1 cellular context compared by ENCODE assay signal in genomic region chr13:61546413-61546812, GRCh38.
A peak's percentile ranks its signal among the peaks of the same experiment; 100 is the strongest.
TF ChIP-seq lines count a peak whose summit lies in the region.

No MANE protein-coding gene starts in this region.

TF ChIP-seq in SK-N-SH treated with all-trans-retinoic acid at 6 μM for 48 hours, 23 proteins besides CTCF, POLR2A, EP300 and RAD21 (continued from another document):
- TF ChIP-seq, protein P1, sequence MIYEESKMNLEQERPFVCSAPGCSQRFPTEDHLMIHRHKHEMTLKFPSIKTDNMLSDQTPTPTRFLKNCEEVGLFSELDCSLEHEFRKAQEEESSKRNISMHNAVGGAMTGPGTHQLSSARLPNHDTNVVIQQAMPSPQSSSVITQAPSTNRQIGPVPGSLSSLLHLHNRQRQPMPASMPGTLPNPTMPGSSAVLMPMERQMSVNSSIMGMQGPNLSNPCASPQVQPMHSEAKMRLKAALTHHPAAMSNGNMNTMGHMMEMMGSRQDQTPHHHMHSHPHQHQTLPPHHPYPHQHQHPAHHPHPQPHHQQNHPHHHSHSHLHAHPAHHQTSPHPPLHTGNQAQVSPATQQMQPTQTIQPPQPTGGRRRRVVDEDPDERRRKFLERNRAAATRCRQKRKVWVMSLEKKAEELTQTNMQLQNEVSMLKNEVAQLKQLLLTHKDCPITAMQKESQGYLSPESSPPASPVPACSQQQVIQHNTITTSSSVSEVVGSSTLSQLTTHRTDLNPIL (CRISPR knock-in tag; IDR thresholded peaks at IDR 0.05; ENCODE audit: low read depth), result no peak
- peak; percentile 62 for TF ChIP-seq ISL1 (CRISPR knock-in tag; IDR thresholded peaks at IDR 0.05)
- no peak for TF ChIP-seq TOX (CRISPR knock-in tag; IDR thresholded peaks at IDR 0.05; ENCODE audit: borderline replicate concordance)
- peak; percentile 94 for TF ChIP-seq TCF4 (CRISPR knock-in tag; IDR thresholded peaks at IDR 0.05; ENCODE audit: borderline replicate concordance)
- TF ChIP-seq ZNF8 (CRISPR knock-in tag; IDR thresholded peaks at IDR 0.05), result no peak
